ENCODE assay signal across 9 cellular contexts in the genomic region with DNA sequence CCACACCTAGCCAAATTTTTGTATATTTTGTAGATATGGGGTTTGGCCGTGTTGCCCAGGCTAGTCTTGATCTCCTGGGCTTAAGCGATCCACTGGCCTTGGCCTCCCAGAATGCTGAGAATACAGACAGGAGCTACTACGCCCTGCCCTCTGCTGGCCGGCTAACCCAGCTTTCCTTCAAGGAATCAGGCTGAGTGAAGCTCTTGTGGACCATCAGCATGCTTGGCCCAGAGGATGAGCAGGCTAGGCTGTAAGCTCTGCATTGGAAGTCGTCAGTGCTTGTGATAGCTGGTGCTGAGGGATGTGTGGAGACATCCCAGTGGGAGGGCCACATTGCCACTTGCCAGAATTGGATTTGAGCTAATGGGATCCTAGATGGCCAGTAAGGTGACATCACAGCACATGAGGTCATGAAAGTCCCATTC.
DNase-seq lines count a peak whose midpoint lies in the region; ATAC-seq and TF ChIP-seq lines count a peak whose summit lies in the region.
"Had no signal": no experiment of that assay in that cellular context is flagged by ENCODE, and none has a peak within 500 bp of the region (broad histone marks: within the 10 kb centered on the region; RNA-seq: fewer than 3 reads in every experiment).

No MANE protein-coding gene starts in this region.

- peaks cover 92% of the 10 kb centered on the region for H3K4me1 ChIP-seq in CD8-positive, alpha-beta T cell (ENCODE audit: insufficient read depth, low read length)
- no peaks in the 10 kb centered on the region for H3K4me1 ChIP-seq in OCI-LY3 (ENCODE audit: low read length)

- peaks cover 88% of the 10 kb centered on the region for H3K36me3 Mint-ChIP-seq in CD8-positive, alpha-beta T cell
- H3K36me3 Mint-ChIP-seq: IgD-negative memory B cell had no signal

- no peak for DNase-seq in CD8-positive, alpha-beta T cell
- no peak for DNase-seq in epithelial cell of proximal tubule (ENCODE audit: low read depth)
- DNase-seq in pons (ENCODE audit: low spot score) = peak; percentile 22
- no peak for DNase-seq in NCI-H1694 (lab: John Stamatoyannopoulos, UW)
- no peak for DNase-seq in stimulated activated CD4-positive, alpha-beta T cell treated with anti-CD3 and anti-CD28 coated beads, Interleukin-2, amount 100 ng/mL, for 24 hours

- no peak overlapping the region for H3K9ac ChIP-seq in OCI-LY3 (ENCODE audit: low read length)

- H3K4me3 ChIP-seq in CD8-positive, alpha-beta T cell (ENCODE audit: low read depth, low read length) = peak overlapping the region; percentile 30
- H3K4me3 ChIP-seq in OCI-LY3 (ENCODE audit: low read length) (no peak overlapping the region), epithelial cell of proximal tubule (ENCODE audit: low read depth, low read length) (no peak overlapping the region)

- H3K27me3 ChIP-seq in CD8-positive, alpha-beta T cell (ENCODE audit: insufficient read depth, low read length) = no peaks in the 10 kb centered on the region
- no peaks in the 10 kb centered on the region for H3K27me3 ChIP-seq in OCI-LY3 (ENCODE audit: low read depth, low read length)

- H2AFZ ChIP-seq in OCI-LY3 (ENCODE audit: low read depth, low read length) = no peak overlapping the region

- peaks cover 43% of the 10 kb centered on the region for H3K36me3 ChIP-seq in CD8-positive, alpha-beta T cell (ENCODE audit: insufficient read depth, low read length)
- peaks cover 69% of the 10 kb centered on the region for H3K36me3 ChIP-seq in OCI-LY3 (replicated peaks; ENCODE audit: low read depth, low read length)

- H4K20me1 ChIP-seq in OCI-LY3 (ENCODE audit: insufficient read depth, low read length) = peaks cover 22% of the 10 kb centered on the region; the same call in 1 of the 2 replicates

- peaks cover 89% of the 10 kb centered on the region for H3K4me1 Mint-ChIP-seq in CD8-positive, alpha-beta T cell (ENCODE audit: low read depth)

- no peaks in the 10 kb centered on the region for H3K27me3 Mint-ChIP-seq in CD8-positive, alpha-beta T cell (ENCODE audit: low read depth)
- H3K27me3 Mint-ChIP-seq: IgD-negative memory B cell had no signal

- H3K9me3 ChIP-seq in CD8-positive, alpha-beta T cell (ENCODE audit: low read length) = no peaks in the 10 kb centered on the region
- H3K9me3 ChIP-seq in OCI-LY3 (ENCODE audit: insufficient read depth, low read length) = no peaks in the 10 kb centered on the region

- TF ChIP-seq CTCF in CD8-positive, alpha-beta T cell (IDR thresholded peaks at IDR 0.05) = no peak
- TF ChIP-seq CTCF in OCI-LY3 (IDR thresholded peaks at IDR 0.05; ENCODE audit: low read depth, low read length) (peak; percentile 14; the same call in 1 of the 2 replicates), epithelial cell of proximal tubule (conservative IDR thresholded peaks at IDR 0.05; ENCODE audit: low read depth, low read length) (peak; percentile 53)

- no peak for ATAC-seq in CD8-positive, alpha-beta T cell
- no peak for ATAC-seq in HG03520 (IDR thresholded peaks at IDR 0.05; ENCODE audit: unreplicated experiment)
- no peak for ATAC-seq in GM19328 (IDR thresholded peaks at IDR 0.05; ENCODE audit: unreplicated experiment)

- no peak overlapping the region for H3K4me2 ChIP-seq in OCI-LY3 (ENCODE audit: low read length)

- intact Hi-C loops in CD8-positive, alpha-beta T cell (cut with DNase I, micrococcal nuclease) = loop anchor here (1.0 to 5.0 kb wide), 7 partner anchors 11 to 246 kb away; partner anchors contain the start of genes DGCR6L (in 1 of the 2) and MED15 (in 1 of the 2)

- peak overlapping the region; percentile 82 for H3K4me3 Mint-ChIP-seq in CD8-positive, alpha-beta T cell

- POLR2A ChIA-PET in CD8-positive, alpha-beta T cell (lab: Charles Lee) = interaction anchor here (0.7 to 10.1 kb wide), 9 partner anchors 15 to 138 kb away, joined by 3 to 308 read pairs (median 7); no protein-coding TSS in a partner anchor

- H3K9me3 Mint-ChIP-seq in CD8-positive, alpha-beta T cell = no peaks in the 10 kb centered on the region
- H3K9me3 Mint-ChIP-seq: IgD-negative memory B cell had no signal

- no peaks in the 10 kb centered on the region for H3K79me2 ChIP-seq in OCI-LY3 (ENCODE audit: low read length)

- H3K27ac ChIP-seq in CD8-positive, alpha-beta T cell (ENCODE audit: low read depth, low read length) = peak overlapping the region; percentile 54
- H3K27ac ChIP-seq in OCI-LY3 (ENCODE audit: low read length) = no peak overlapping the region

- peak overlapping the region; percentile 96 for H3K27ac Mint-ChIP-seq in CD8-positive, alpha-beta T cell

- CTCF ChIA-PET in CD8-positive, alpha-beta T cell (lab: Charles Lee) = interaction anchor here (0.7 to 16.0 kb wide), 10 partner anchors 13 to 173 kb away, joined by 3 to 382 read pairs (median 3); no protein-coding TSS in a partner anchor
